1 cellular context compared by ENCODE assay signal in genomic region chr20:48769111-48769879, GRCh38.
TF ChIP-seq lines count a peak whose summit lies in the region.

No MANE protein-coding gene starts in this region.

TF ChIP-seq in K562, 482 proteins besides CTCF, POLR2A, EP300 and RAD21 (continued from another document and continues in another):
- TF ChIP-seq E2F4 (CRISPR knock-in tag; IDR thresholded peaks at IDR 0.05; ENCODE audit: low read depth): no peak
- TF ChIP-seq ZBTB26 (CRISPR knock-in tag; IDR thresholded peaks at IDR 0.05): no peak
- no peak for TF ChIP-seq ATF1 (CRISPR knock-in tag; IDR thresholded peaks at IDR 0.05)
- TF ChIP-seq ATF1 (tag; IDR thresholded peaks at IDR 0.05): peak; percentile 70
- no peak for TF ChIP-seq MTA2 (IDR thresholded peaks at IDR 0.05; ENCODE audit: low read depth)
- TF ChIP-seq E2F1 (CRISPR knock-in tag; IDR thresholded peaks at IDR 0.05): no peak
- no peak for TF ChIP-seq SPI1 (IDR thresholded peaks at IDR 0.05; ENCODE audit: borderline replicate concordance, low read depth, low read length)
- no peak for TF ChIP-seq CEBPG (CRISPR knock-in tag; IDR thresholded peaks at IDR 0.05)
- TF ChIP-seq CEBPG (tag; conservative IDR thresholded peaks at IDR 0.05 in 1 of 2, IDR thresholded peaks at IDR 0.05 in 1 of 2): no peak
- no peak for TF ChIP-seq ZNF76 (CRISPR knock-in tag; IDR thresholded peaks at IDR 0.05; ENCODE audit: borderline replicate concordance)
- no peak for TF ChIP-seq REST (CRISPR knock-in tag; IDR thresholded peaks at IDR 0.05; ENCODE audit: low read depth)
- TF ChIP-seq, protein P1, sequence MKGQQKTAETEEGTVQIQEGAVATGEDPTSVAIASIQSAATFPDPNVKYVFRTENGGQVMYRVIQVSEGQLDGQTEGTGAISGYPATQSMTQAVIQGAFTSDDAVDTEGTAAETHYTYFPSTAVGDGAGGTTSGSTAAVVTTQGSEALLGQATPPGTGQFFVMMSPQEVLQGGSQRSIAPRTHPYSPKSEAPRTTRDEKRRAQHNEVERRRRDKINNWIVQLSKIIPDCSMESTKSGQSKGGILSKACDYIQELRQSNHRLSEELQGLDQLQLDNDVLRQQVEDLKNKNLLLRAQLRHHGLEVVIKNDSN (CRISPR knock-in tag; IDR thresholded peaks at IDR 0.05): peak; percentile 38
- TF ChIP-seq ZNF165 (CRISPR knock-in tag; IDR thresholded peaks at IDR 0.05; ENCODE audit: borderline replicate concordance): no peak
- no peak for TF ChIP-seq ZNF316 (IDR thresholded peaks at IDR 0.05)
- no peak for TF ChIP-seq NCOA4 (IDR thresholded peaks at IDR 0.05; ENCODE audit: partially characterized antibody)
- TF ChIP-seq BRCA1 (IDR thresholded peaks at IDR 0.05): no peak
- no peak for TF ChIP-seq BRCA1 (CRISPR knock-in tag; IDR thresholded peaks at IDR 0.05)
- no peak for TF ChIP-seq HDAC6 (IDR thresholded peaks at IDR 0.05; ENCODE audit: low read depth, low read length)
- no peak for TF ChIP-seq IRF2 (CRISPR knock-in tag; IDR thresholded peaks at IDR 0.05)
- TF ChIP-seq SMARCC2 (IDR thresholded peaks at IDR 0.05; ENCODE audit: low read depth): no peak
- no peak for TF ChIP-seq ZKSCAN1 (IDR thresholded peaks at IDR 0.05; ENCODE audit: low read depth, low read length)
- TF ChIP-seq, protein P2, sequence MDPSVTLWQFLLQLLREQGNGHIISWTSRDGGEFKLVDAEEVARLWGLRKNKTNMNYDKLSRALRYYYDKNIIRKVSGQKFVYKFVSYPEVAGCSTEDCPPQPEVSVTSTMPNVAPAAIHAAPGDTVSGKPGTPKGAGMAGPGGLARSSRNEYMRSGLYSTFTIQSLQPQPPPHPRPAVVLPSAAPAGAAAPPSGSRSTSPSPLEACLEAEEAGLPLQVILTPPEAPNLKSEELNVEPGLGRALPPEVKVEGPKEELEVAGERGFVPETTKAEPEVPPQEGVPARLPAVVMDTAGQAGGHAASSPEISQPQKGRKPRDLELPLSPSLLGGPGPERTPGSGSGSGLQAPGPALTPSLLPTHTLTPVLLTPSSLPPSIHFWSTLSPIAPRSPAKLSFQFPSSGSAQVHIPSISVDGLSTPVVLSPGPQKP (CRISPR knock-in tag; IDR thresholded peaks at IDR 0.05): no peak
- TF ChIP-seq, protein P3, sequence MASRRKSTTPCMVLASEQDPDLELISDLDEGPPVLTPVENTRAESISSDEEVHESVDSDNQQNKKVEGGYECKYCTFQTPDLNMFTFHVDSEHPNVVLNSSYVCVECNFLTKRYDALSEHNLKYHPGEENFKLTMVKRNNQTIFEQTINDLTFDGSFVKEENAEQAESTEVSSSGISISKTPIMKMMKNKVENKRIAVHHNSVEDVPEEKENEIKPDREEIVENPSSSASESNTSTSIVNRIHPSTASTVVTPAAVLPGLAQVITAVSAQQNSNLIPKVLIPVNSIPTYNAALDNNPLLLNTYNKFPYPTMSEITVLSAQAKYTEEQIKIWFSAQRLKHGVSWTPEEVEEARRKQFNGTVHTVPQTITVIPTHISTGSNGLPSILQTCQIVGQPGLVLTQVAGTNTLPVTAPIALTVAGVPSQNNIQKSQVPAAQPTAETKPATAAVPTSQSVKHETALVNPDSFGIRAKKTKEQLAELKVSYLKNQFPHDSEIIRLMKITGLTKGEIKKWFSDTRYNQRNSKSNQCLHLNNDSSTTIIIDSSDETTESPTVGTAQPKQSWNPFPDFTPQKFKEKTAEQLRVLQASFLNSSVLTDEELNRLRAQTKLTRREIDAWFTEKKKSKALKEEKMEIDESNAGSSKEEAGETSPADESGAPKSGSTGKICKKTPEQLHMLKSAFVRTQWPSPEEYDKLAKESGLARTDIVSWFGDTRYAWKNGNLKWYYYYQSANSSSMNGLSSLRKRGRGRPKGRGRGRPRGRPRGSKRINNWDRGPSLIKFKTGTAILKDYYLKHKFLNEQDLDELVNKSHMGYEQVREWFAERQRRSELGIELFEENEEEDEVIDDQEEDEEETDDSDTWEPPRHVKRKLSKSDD (conservative IDR thresholded peaks at IDR 0.05; ENCODE audit: low read length): no peak
- TF ChIP-seq MTA1 (IDR thresholded peaks at IDR 0.05; ENCODE audit: borderline replicate concordance): 0 out of 2 replicates have a peak, but pooled peaks have one; percentile 47
- TF ChIP-seq, protein P4, sequence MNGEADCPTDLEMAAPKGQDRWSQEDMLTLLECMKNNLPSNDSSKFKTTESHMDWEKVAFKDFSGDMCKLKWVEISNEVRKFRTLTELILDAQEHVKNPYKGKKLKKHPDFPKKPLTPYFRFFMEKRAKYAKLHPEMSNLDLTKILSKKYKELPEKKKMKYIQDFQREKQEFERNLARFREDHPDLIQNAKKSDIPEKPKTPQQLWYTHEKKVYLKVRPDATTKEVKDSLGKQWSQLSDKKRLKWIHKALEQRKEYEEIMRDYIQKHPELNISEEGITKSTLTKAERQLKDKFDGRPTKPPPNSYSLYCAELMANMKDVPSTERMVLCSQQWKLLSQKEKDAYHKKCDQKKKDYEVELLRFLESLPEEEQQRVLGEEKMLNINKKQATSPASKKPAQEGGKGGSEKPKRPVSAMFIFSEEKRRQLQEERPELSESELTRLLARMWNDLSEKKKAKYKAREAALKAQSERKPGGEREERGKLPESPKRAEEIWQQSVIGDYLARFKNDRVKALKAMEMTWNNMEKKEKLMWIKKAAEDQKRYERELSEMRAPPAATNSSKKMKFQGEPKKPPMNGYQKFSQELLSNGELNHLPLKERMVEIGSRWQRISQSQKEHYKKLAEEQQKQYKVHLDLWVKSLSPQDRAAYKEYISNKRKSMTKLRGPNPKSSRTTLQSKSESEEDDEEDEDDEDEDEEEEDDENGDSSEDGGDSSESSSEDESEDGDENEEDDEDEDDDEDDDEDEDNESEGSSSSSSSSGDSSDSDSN (IDR thresholded peaks at IDR 0.05; ENCODE audit: borderline replicate concordance in 1 of 2, low read depth in 2 of 2, low read length in 2 of 2): no peak
- TF ChIP-seq ZNF57 (CRISPR knock-in tag; IDR thresholded peaks at IDR 0.05): no peak
- TF ChIP-seq NFIC (IDR thresholded peaks at IDR 0.05): no peak; the same call in 1 of the 2 replicates
- peak; percentile 91 for TF ChIP-seq RBM25 (IDR thresholded peaks at IDR 0.05; ENCODE audit: low read depth, low read length, severe bottlenecking)
- TF ChIP-seq CTBP1 (IDR thresholded peaks at IDR 0.05; ENCODE audit: borderline replicate concordance): no peak
- no peak for TF ChIP-seq PTRF (tag; IDR thresholded peaks at IDR 0.05)
- no peak for TF ChIP-seq MXI1 (IDR thresholded peaks at IDR 0.05; ENCODE audit: low read depth, low read length)
- TF ChIP-seq, protein P5, sequence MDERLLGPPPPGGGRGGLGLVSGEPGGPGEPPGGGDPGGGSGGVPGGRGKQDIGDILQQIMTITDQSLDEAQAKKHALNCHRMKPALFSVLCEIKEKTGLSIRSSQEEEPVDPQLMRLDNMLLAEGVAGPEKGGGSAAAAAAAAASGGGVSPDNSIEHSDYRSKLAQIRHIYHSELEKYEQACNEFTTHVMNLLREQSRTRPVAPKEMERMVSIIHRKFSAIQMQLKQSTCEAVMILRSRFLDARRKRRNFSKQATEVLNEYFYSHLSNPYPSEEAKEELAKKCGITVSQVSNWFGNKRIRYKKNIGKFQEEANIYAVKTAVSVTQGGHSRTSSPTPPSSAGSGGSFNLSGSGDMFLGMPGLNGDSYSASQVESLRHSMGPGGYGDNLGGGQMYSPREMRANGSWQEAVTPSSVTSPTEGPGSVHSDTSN (CRISPR knock-in tag; IDR thresholded peaks at IDR 0.05; ENCODE audit: low read depth): no peak
- TF ChIP-seq, protein P5 (tag; conservative IDR thresholded peaks at IDR 0.05; ENCODE audit: low read depth): no peak
- TF ChIP-seq THAP12 (CRISPR knock-in tag; IDR thresholded peaks at IDR 0.05): no peak
- TF ChIP-seq ARID3B (CRISPR knock-in tag; IDR thresholded peaks at IDR 0.05; ENCODE audit: borderline replicate concordance): no peak
- no peak for TF ChIP-seq EWSR1 (IDR thresholded peaks at IDR 0.05; ENCODE audit: borderline replicate concordance, low read depth, partially characterized antibody)
- TF ChIP-seq ZNF24 (IDR thresholded peaks at IDR 0.05): peak; percentile 53; the same call in 1 of the 2 replicates
- TF ChIP-seq, protein P6, sequence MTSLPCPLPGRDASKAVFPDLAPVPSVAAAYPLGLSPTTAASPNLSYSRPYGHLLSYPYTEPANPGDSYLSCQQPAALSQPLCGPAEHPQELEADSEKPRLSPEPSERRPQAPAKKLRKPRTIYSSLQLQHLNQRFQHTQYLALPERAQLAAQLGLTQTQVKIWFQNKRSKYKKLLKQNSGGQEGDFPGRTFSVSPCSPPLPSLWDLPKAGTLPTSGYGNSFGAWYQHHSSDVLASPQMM (CRISPR knock-in tag; IDR thresholded peaks at IDR 0.05): no peak
